In the genomic region with DNA sequence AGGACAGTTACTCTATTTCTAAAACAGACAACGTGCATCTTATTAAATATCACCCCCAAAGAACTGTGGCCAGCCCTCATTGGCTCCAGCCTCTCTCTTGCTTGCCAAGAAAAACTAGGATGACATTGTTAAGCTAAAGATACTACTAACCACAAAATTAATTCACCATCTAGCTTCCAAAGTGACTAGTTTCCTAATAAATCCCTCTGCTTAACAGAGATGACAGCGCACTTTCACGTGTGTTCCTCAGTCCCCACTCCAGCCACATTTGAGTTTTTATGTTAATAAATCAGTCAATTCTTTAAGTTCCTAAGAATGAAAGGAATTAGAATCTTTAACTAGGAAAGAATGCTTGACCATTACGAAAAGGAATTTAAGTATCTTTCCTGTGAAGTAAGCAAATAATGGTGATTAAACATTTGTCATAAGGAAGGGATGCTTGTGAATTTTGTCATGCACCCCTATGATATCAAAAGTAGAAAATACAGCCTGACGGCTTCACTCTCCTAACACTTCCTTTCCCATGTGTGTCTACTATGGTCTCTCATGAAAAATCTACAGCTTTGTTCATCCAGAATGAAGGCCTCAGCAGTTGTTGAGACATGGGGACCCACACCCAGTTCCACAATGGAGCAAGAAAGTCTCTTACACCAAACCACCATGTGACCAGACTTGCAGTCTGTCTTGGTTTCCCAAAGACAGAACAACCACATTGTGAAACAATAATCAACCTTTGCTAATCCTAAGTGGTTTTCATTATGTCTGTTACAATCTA, we compare ENCODE assay signal across 1 cellular context.
TF ChIP-seq lines count a peak whose summit lies in the region.

No MANE protein-coding gene starts in this region.

TF ChIP-seq in SK-N-SH, 30 proteins besides CTCF, POLR2A, EP300 and RAD21 (continued from another document):
- TF ChIP-seq USF2 (IDR thresholded peaks at IDR 0.05; ENCODE audit: borderline replicate concordance, low read depth, low read length), result no peak
- 0 out of 2 replicates have a peak, but pooled peaks have one; percentile 73 for TF ChIP-seq SIN3A (IDR thresholded peaks at IDR 0.05; ENCODE audit: borderline replicate concordance, low read depth, low read length)
- TF ChIP-seq PBX3 (IDR thresholded peaks at IDR 0.05), result peak; percentile 98
- TF ChIP-seq EZH2phosphoT487 (IDR thresholded peaks at IDR 0.05; ENCODE audit: borderline replicate concordance, low read depth), result no peak
- TF ChIP-seq FOXJ3 (CRISPR knock-in tag; IDR thresholded peaks at IDR 0.05), result no peak
- no peak for TF ChIP-seq REST (IDR thresholded peaks at IDR 0.05; ENCODE audit: low read depth, low read length)
- TF ChIP-seq MXI1 (IDR thresholded peaks at IDR 0.05; ENCODE audit: low read depth, low read length), result no peak
- TF ChIP-seq RCOR1 (IDR thresholded peaks at IDR 0.05; ENCODE audit: low read length), result no peak
- TF ChIP-seq TCF12 (IDR thresholded peaks at IDR 0.05), result peak; percentile 96
- TF ChIP-seq YY1 (IDR thresholded peaks at IDR 0.05; ENCODE audit: low read depth), result no peak; the same call in 1 of the 2 replicates
- TF ChIP-seq, protein P1, sequence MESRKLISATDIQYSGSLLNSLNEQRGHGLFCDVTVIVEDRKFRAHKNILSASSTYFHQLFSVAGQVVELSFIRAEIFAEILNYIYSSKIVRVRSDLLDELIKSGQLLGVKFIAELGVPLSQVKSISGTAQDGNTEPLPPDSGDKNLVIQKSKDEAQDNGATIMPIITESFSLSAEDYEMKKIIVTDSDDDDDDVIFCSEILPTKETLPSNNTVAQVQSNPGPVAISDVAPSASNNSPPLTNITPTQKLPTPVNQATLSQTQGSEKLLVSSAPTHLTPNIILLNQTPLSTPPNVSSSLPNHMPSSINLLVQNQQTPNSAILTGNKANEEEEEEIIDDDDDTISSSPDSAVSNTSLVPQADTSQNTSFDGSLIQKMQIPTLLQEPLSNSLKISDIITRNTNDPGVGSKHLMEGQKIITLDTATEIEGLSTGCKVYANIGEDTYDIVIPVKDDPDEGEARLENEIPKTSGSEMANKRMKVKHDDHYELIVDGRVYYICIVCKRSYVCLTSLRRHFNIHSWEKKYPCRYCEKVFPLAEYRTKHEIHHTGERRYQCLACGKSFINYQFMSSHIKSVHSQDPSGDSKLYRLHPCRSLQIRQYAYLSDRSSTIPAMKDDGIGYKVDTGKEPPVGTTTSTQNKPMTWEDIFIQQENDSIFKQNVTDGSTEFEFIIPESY (IDR thresholded peaks at IDR 0.05; ENCODE audit: borderline replicate concordance, low read depth), result peak; percentile 90
- TF ChIP-seq, protein P2, sequence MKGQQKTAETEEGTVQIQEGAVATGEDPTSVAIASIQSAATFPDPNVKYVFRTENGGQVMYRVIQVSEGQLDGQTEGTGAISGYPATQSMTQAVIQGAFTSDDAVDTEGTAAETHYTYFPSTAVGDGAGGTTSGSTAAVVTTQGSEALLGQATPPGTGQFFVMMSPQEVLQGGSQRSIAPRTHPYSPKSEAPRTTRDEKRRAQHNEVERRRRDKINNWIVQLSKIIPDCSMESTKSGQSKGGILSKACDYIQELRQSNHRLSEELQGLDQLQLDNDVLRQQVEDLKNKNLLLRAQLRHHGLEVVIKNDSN (IDR thresholded peaks at IDR 0.05; ENCODE audit: borderline replicate concordance, low read depth), result peak; percentile 43; the same call in 1 of the 2 replicates
- peak; percentile 73; the same call in 1 of the 2 replicates for TF ChIP-seq FOXM1 (IDR thresholded peaks at IDR 0.05; ENCODE audit: low read depth)
- no peak for TF ChIP-seq GABPA (IDR thresholded peaks at IDR 0.05; ENCODE audit: low read depth)
- TF ChIP-seq NFIC (IDR thresholded peaks at IDR 0.05; ENCODE audit: borderline replicate concordance), result peak; percentile 100
- TF ChIP-seq NRF1 (IDR thresholded peaks at IDR 0.05; ENCODE audit: low read depth, low read length), result no peak
- peak; percentile 77 for TF ChIP-seq MEF2A (IDR thresholded peaks at IDR 0.05; ENCODE audit: borderline replicate concordance, low read depth)
- TF ChIP-seq GATA2 (CRISPR knock-in tag; IDR thresholded peaks at IDR 0.05), result no peak
- TF ChIP-seq ELF1 (IDR thresholded peaks at IDR 0.05), result no peak
- peak; percentile 75 for TF ChIP-seq POLR2AphosphoS5 (IDR thresholded peaks at IDR 0.05; ENCODE audit: low read depth, low read length)
- TF ChIP-seq CHD2 (IDR thresholded peaks at IDR 0.05; ENCODE audit: low read length, partially characterized antibody), result no peak
- no peak for TF ChIP-seq RFX5 (IDR thresholded peaks at IDR 0.05; ENCODE audit: low read length)
- TF ChIP-seq, protein P3, sequence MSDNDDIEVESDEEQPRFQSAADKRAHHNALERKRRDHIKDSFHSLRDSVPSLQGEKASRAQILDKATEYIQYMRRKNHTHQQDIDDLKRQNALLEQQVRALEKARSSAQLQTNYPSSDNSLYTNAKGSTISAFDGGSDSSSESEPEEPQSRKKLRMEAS (IDR thresholded peaks at IDR 0.05; ENCODE audit: low read depth), result peak; percentile 77; the same call in 1 of the 2 replicates
